Comparison of ENCODE assay signal across 9 cellular contexts in the genomic region with DNA sequence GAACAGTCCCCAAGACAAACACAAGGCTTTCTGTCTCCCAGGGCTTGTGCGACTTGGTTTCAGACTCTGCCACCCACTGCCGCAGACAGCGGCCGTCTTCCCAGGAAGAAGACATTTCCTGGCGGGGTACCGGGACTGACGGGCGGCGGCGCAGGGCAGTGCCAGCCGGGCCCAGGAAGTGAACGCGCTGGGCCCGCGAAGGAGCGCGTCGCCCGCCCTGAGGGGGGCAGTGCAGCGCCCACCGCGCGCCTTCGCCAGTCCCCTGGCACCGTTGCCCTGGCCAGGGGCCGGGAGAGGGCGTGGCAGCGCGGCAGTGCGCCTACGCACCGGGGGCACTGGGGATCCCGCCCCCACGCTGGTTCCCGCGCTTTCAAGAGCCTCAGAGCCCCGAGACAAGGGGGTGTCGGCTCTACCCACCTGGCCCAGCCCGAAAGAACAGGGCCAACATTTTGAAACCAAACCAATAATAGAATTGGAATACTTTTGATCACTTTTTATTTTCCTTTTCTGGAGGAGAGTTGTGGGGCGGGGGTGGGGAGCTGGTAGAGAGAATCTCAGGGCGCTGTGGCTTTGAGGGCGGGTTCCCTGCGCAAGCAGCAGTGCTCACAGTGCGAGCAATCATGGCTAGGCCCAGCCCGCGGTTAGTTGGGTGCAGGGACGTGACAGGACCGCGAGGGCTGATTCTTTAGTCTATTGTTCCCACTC. TPM values are rescaled to one million over a fixed set of nuclear protein-coding genes. Genes with fewer than 3 reads are reported as not detected.
A peak's percentile ranks its signal among the peaks of the same experiment; 100 is the strongest.
DNase-seq lines count a peak whose midpoint lies in the region; ATAC-seq, FAIRE-seq and TF ChIP-seq lines count a peak whose summit lies in the region.
"Had no signal": no experiment of that assay in that cellular context is flagged by ENCODE, and none has a peak within 500 bp of the region (broad histone marks: within the 10 kb centered on the region; RNA-seq: fewer than 3 reads in every experiment).

No MANE protein-coding gene starts in this region.

- TF ChIP-seq CTCF in GM06990 (IDR thresholded peaks at IDR 0.05; ENCODE audit: insufficient read depth, low read length, poor library complexity, severe bottlenecking) (peak; percentile 6), foreskin fibroblast (IDR thresholded peaks at IDR 0.05; ENCODE audit: low read depth, low read length) (no peak), osteocyte (IDR thresholded peaks at IDR 0.05) (no peak)

- ATAC-seq in HG03064 (IDR thresholded peaks at IDR 0.05; ENCODE audit: low read depth, unreplicated experiment) (peak; percentile 67), HG02840 (IDR thresholded peaks at IDR 0.05; ENCODE audit: low FRiP score, unreplicated experiment) (no peak)

- peak overlapping the region; percentile 53 for H3K4me3 ChIP-seq in GM06990 (replicated peaks; ENCODE audit: low read depth, low read length)
- peak overlapping the region; percentile 35 to 36 for H3K4me3 ChIP-seq in foreskin fibroblast (ENCODE audit: low read depth in 1 of 2, low read length in 2 of 2)

- intact Hi-C loops in activated T-helper 2 cell treated with anti-CD3 and anti-CD28 coated beads, Interferon-gamma antibody, Interleukin-2, Interleukin-4, amounts not matched to agents 10 μg/mL and 5 μg/mL and 100 μg/mL, durations not matched to agents 14 hours and 24 hours and 36 hours (cut with micrococcal nuclease): loop anchor here (5.0 kb wide), 1 partner anchor 59 kb away; a partner anchor contains a TSS

- no peaks in the 10 kb centered on the region for H3K9me3 Mint-ChIP-seq in activated T-helper 2 cell treated with anti-CD3 and anti-CD28 coated beads, Interferon-gamma antibody, Interleukin-2, Interleukin-4, amounts not matched to agents 10 μg/mL and 5 μg/mL and 100 μg/mL, durations not matched to agents 14 hours and 24 hours and 36 hours
- H3K9me3 Mint-ChIP-seq in osteocyte (ENCODE audit: unreplicated experiment): peaks cover 5% of the 10 kb centered on the region

- no peak for FAIRE-seq in HTR-8/SVneo (lab: Jason Lieb, UNC)
- FAIRE-seq: TTC549 had no signal

- peak; percentile 43 for DNase-seq in GM06990 (ENCODE audit: extremely low read depth, insufficient read length)
- DNase-seq in NOMO-1 treated with dmso at 0.1 percent for 144 hours (lab: John Stamatoyannopoulos, UW; ENCODE audit: unreplicated experiment): peak; percentile 18
- peak; percentile 11 for DNase-seq in activated T-helper 2 cell treated with anti-CD3 and anti-CD28 coated beads, Interferon-gamma antibody, Interleukin-2, Interleukin-4, amounts not matched to agents 10 μg/mL and 5 μg/mL and 100 μg/mL, durations not matched to agents 14 hours and 24 hours and 36 hours (ENCODE audit: low spot score)
- DNase-seq in foreskin fibroblast: peak in 1 of 2 donors; percentile 54
- DNase-seq in osteocyte (ENCODE audit: extremely low spot score, unreplicated experiment): peak; percentile 69
- no peak for DNase-seq in HTR-8/SVneo (ENCODE audit: insufficient read length, low spot score)

- no peaks in the 10 kb centered on the region; the same call in 1 of the 2 replicates for H3K27me3 ChIP-seq in GM06990 (replicated peaks; ENCODE audit: control insufficient read depth, insufficient read depth, low read length)

- peak overlapping the region; percentile 49 for H3K4me3 Mint-ChIP-seq in activated T-helper 2 cell treated with anti-CD3 and anti-CD28 coated beads, Interferon-gamma antibody, Interleukin-2, Interleukin-4, amounts not matched to agents 10 μg/mL and 5 μg/mL and 100 μg/mL, durations not matched to agents 14 hours and 24 hours and 36 hours (ENCODE audit: low read depth)
- no peak overlapping the region for H3K4me3 Mint-ChIP-seq in osteocyte (ENCODE audit: unreplicated experiment)

- no peak overlapping the region for H3K27ac Mint-ChIP-seq in activated T-helper 2 cell treated with anti-CD3 and anti-CD28 coated beads, Interferon-gamma antibody, Interleukin-2, Interleukin-4, amounts not matched to agents 10 μg/mL and 5 μg/mL and 100 μg/mL, durations not matched to agents 14 hours and 24 hours and 36 hours
- no peak overlapping the region for H3K27ac Mint-ChIP-seq in osteocyte (ENCODE audit: unreplicated experiment)

- H3K27me3 Mint-ChIP-seq in activated T-helper 2 cell treated with anti-CD3 and anti-CD28 coated beads, Interferon-gamma antibody, Interleukin-2, Interleukin-4, amounts not matched to agents 10 μg/mL and 5 μg/mL and 100 μg/mL, durations not matched to agents 14 hours and 24 hours and 36 hours (ENCODE audit: low read depth): peaks cover 23% of the 10 kb centered on the region
- peaks cover 4% of the 10 kb centered on the region for H3K27me3 Mint-ChIP-seq in osteocyte (ENCODE audit: unreplicated experiment)

- H3K36me3 ChIP-seq in GM06990 (ENCODE audit: control insufficient read depth, insufficient read depth, low read length): no peaks in the 10 kb centered on the region

- H3K4me1 Mint-ChIP-seq in activated T-helper 2 cell treated with anti-CD3 and anti-CD28 coated beads, Interferon-gamma antibody, Interleukin-2, Interleukin-4, amounts not matched to agents 10 μg/mL and 5 μg/mL and 100 μg/mL, durations not matched to agents 14 hours and 24 hours and 36 hours (ENCODE audit: low read depth): peaks cover 4% of the 10 kb centered on the region
- peaks cover 5% of the 10 kb centered on the region for H3K4me1 Mint-ChIP-seq in osteocyte (ENCODE audit: unreplicated experiment)

- H3K36me3 Mint-ChIP-seq in activated T-helper 2 cell treated with anti-CD3 and anti-CD28 coated beads, Interferon-gamma antibody, Interleukin-2, Interleukin-4, amounts not matched to agents 10 μg/mL and 5 μg/mL and 100 μg/mL, durations not matched to agents 14 hours and 24 hours and 36 hours (ENCODE audit: low read depth): no peaks in the 10 kb centered on the region
- no peaks in the 10 kb centered on the region for H3K36me3 Mint-ChIP-seq in osteocyte (ENCODE audit: unreplicated experiment)

RNA-seq across cellular contexts. Expression of a gene that starts 23.6 kb away (rescaled TPM):
- 0.32 and 0.39 TPM in 2 replicates for total RNA-seq in activated T-helper 2 cell treated with anti-CD3 and anti-CD28 coated beads, Interferon-gamma antibody, Interleukin-2, Interleukin-4, amounts not matched to agents 10 μg/mL and 5 μg/mL and 100 μg/mL, durations not matched to agents 14 hours and 24 hours and 36 hours
- 0.38 and 0.39 TPM in 2 replicates for total RNA-seq in osteocyte
